Comparison of ENCODE assay signal across 26 cellular contexts in genomic region chr7:112533591-112533990, GRCh38. TPM values are rescaled to one million over a fixed set of nuclear protein-coding genes. Genes with fewer than 3 reads are reported as not detected.
A peak's percentile ranks its signal among the peaks of the same experiment; 100 is the strongest.
DNase-seq lines count a peak whose midpoint lies in the region; ATAC-seq, FAIRE-seq and TF ChIP-seq lines count a peak whose summit lies in the region.
"Had no signal": no experiment of that assay in that cellular context is flagged by ENCODE, and none has a peak within 500 bp of the region (broad histone marks: within the 10 kb centered on the region; RNA-seq: fewer than 3 reads in every experiment).

No MANE protein-coding gene starts in this region.

- H3K36me3 ChIP-seq in HepG2 (replicated peaks in 1 of 2; ENCODE audit: control insufficient read depth in 1 of 2, insufficient read depth in 2 of 2, low read length in 2 of 2) (no peaks in the 10 kb centered on the region), right lobe of liver (no peaks in the 10 kb centered on the region)
- H3K36me3 ChIP-seq: SJSA1 had no signal

- H3K27me3 Mint-ChIP-seq in T-helper 17 cell: peaks cover 30% of the 10 kb centered on the region

- H3K4me3 ChIP-seq in HepG2 (replicated peaks in 1 of 3; ENCODE audit: insufficient read depth in 1 of 3, low read depth in 2 of 3, low read length in 3 of 3): no peak overlapping the region
- H3K4me3 ChIP-seq in right lobe of liver: no peak overlapping the region
- H3K4me3 ChIP-seq in fibroblast of mammary gland (ENCODE audit: control insufficient read depth, low read depth, low read length): no peak overlapping the region
- H3K4me3 ChIP-seq: GM23248, SJSA1 had no signal

- no peaks in the 10 kb centered on the region for H3K4me1 ChIP-seq in HepG2 (ENCODE audit: insufficient read depth, low read length)
- no peaks in the 10 kb centered on the region for H3K4me1 ChIP-seq in right lobe of liver
- H3K4me1 ChIP-seq: SJSA1 had no signal

- no peaks in the 10 kb centered on the region for H3K79me2 ChIP-seq in HepG2 (ENCODE audit: insufficient read depth, low read length)

- TF ChIP-seq POLR2A in HepG2 (IDR thresholded peaks at IDR 0.05; ENCODE audit: insufficient read depth in 1 of 2, low read depth in 2 of 2, low read length in 2 of 2): no peak
- TF ChIP-seq POLR2A in right lobe of liver (IDR thresholded peaks at IDR 0.05): no peak

- intact Hi-C loops in HepG2 (cut with micrococcal nuclease; ENCODE audit: unreplicated experiment): no loop called here
- intact Hi-C loops in right lobe of liver (cut with DNase I): no loop called here

- 4% methylated on average over 2 of the region's 2 CpGs for WGBS in HepG2 (ENCODE audit: low lambda C conversion rate)
- WGBS in right lobe of liver (ENCODE audit: insufficient coverage, low coverage, low lambda C conversion rate, missing lambda C conversion rate): 62% methylated on average over 2 of the region's 2 CpGs

- H3K36me3 Mint-ChIP-seq in T-helper 17 cell (ENCODE audit: low read depth): no peaks in the 10 kb centered on the region

- TF ChIP-seq EP300 in HepG2 (IDR thresholded peaks at IDR 0.05; ENCODE audit: low read depth in 2 of 2, low read length in 2 of 2) (no peak), HepG2 (CRISPR knock-in tag; IDR thresholded peaks at IDR 0.05; ENCODE audit: borderline replicate concordance) (no peak)

- ATAC-seq in HepG2: no peak
- ATAC-seq in right lobe of liver: no peak
- no peak for ATAC-seq in GM19328 (IDR thresholded peaks at IDR 0.05; ENCODE audit: unreplicated experiment)
- ATAC-seq in T-helper 17 cell: no peak
- no peak for ATAC-seq in HG02938 (IDR thresholded peaks at IDR 0.05; ENCODE audit: unreplicated experiment)
- ATAC-seq: PC-3 had no signal

- no peak for FAIRE-seq in HepG2 (lab: Jason Lieb, UNC)
- FAIRE-seq: GM18507 had no signal

- peaks cover 0 to 10% of the 10 kb centered on the region in 2 experiments; a peak in 1 of 5 replicates for H3K27me3 ChIP-seq in HepG2 (ENCODE audit: control insufficient read depth in 1 of 2, insufficient read depth in 2 of 2, low read length in 2 of 2)
- H3K27me3 ChIP-seq in right lobe of liver: no peaks in the 10 kb centered on the region
- H3K27me3 ChIP-seq: SJSA1 had no signal

- no TSS peak for BruUV-seq in HepG2 (replicated peaks; lab: Mats Ljungman, UMichigan)

- in situ Hi-C loops in HepG2 (cut with HindIII; ENCODE audit: extremely low pct_ligation_motif_present, low pct_unique_long_range_greater_than_20kb): loop anchor here (25.0 kb wide), 2 partner anchors 879 to 1179 kb away; no protein-coding TSS in a partner anchor

- DNase-seq in HepG2 (ENCODE audit: low spot score) (no peak), right lobe of liver (no peak), RPMI7951 (ENCODE audit: low read depth) (peak; percentile 16), fibroblast of mammary gland (ENCODE audit: low read depth) (peak; percentile 5), T-helper 17 cell (no peak), ecto neural progenitor cell (ENCODE audit: low spot score) (no peak)
- DNase-seq: 8988T, Calu3, DMS79 treated with DMSO at 0.1 percent for 48 hours, GM23248, H7, Karpas-422, MV-4-11, NCI-H1105, NCI-H1436 treated with DMSO at 0.1 percent for 48 hours, NCI-H187 treated with DMSO at 0.1 percent for 48 hours, NCI-H2107, NCI-H524, NCI-H748 treated with DMSO at 0.1 percent for 48 hours, PC-3, Right ventricle myocardium superior, RPMI8226 had no signal

- H3K27ac Mint-ChIP-seq in T-helper 17 cell: no peak overlapping the region

- CTCF ChIA-PET in HepG2 (lab: Yijun Ruan, JAX; ENCODE audit: low intra/inter-chr PET ratio, low total read pairs): no interaction called here

- no peak overlapping the region for H2AFZ ChIP-seq in HepG2 (ENCODE audit: low read length)
- H2AFZ ChIP-seq: GM23248 had no signal

- H3K9ac ChIP-seq in HepG2 (ENCODE audit: insufficient read depth, low read depth, low read length): no peak overlapping the region
- H3K9ac ChIP-seq: GM23248 had no signal

- no peaks in the 10 kb centered on the region for H4K20me1 ChIP-seq in HepG2 (ENCODE audit: insufficient read depth, low read length)

- no peak for TF ChIP-seq CTCF in HepG2 (CRISPR knock-in tag; IDR thresholded peaks at IDR 0.05)
- TF ChIP-seq CTCF in right lobe of liver (IDR thresholded peaks at IDR 0.05): no peak
- no peak for TF ChIP-seq CTCF in fibroblast of mammary gland (conservative IDR thresholded peaks at IDR 0.05; ENCODE audit: control insufficient read depth, insufficient read depth, low read depth, low read length)

- no peak overlapping the region for H3K27ac ChIP-seq in HepG2 (ENCODE audit: extremely low read length, insufficient read depth, low read length)
- no peak overlapping the region for H3K27ac ChIP-seq in right lobe of liver
- H3K27ac ChIP-seq: GM23248, SJSA1 had no signal

- H3K4me2 ChIP-seq in HepG2 (ENCODE audit: low read depth, low read length): no peak overlapping the region

- no peaks in the 10 kb centered on the region for H3K4me1 Mint-ChIP-seq in T-helper 17 cell

- TF ChIP-seq RAD21 in HepG2 (CRISPR knock-in tag; IDR thresholded peaks at IDR 0.05): no peak

- POLR2A ChIA-PET in HepG2 (lab: Yijun Ruan, JAX): no interaction called here

- no peak overlapping the region for H3K4me3 Mint-ChIP-seq in T-helper 17 cell

- no peaks in the 10 kb centered on the region for H3K9me3 ChIP-seq in HepG2 (ENCODE audit: low read length)
- no peaks in the 10 kb centered on the region for H3K9me3 ChIP-seq in right lobe of liver
- no peaks in the 10 kb centered on the region for H3K9me3 ChIP-seq in T-helper 17 cell (ENCODE audit: control insufficient read depth, low read length, poor library complexity, severe bottlenecking)
- H3K9me3 ChIP-seq: SJSA1 had no signal

TF ChIP-seq in HepG2, 621 proteins besides CTCF, POLR2A, EP300 and RAD21:
- TF ChIP-seq ZNF7 (CRISPR knock-in tag; IDR thresholded peaks at IDR 0.05): peak; percentile 77
- TF ChIP-seq BCL6 (CRISPR knock-in tag; IDR thresholded peaks at IDR 0.05): no peak
- TF ChIP-seq MED13 (CRISPR knock-in tag; IDR thresholded peaks at IDR 0.05): no peak
- TF ChIP-seq, protein P1, sequence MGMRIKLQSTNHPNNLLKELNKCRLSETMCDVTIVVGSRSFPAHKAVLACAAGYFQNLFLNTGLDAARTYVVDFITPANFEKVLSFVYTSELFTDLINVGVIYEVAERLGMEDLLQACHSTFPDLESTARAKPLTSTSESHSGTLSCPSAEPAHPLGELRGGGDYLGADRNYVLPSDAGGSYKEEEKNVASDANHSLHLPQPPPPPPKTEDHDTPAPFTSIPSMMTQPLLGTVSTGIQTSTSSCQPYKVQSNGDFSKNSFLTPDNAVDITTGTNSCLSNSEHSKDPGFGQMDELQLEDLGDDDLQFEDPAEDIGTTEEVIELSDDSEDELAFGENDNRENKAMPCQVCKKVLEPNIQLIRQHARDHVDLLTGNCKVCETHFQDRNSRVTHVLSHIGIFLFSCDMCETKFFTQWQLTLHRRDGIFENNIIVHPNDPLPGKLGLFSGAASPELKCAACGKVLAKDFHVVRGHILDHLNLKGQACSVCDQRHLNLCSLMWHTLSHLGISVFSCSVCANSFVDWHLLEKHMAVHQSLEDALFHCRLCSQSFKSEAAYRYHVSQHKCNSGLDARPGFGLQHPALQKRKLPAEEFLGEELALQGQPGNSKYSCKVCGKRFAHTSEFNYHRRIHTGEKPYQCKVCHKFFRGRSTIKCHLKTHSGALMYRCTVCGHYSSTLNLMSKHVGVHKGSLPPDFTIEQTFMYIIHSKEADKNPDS (CRISPR knock-in tag; IDR thresholded peaks at IDR 0.05): no peak
TF ChIP-seq in HepG2: peak in this region for 1.

RNA-seq across cellular contexts. Expression of gene LSMEM1, which starts 52.8 kb away (rescaled TPM):
- 0.62 and 1.2 TPM in 2 replicates for total RNA-seq in HepG2 (2016; rRNA removed; fragmentation: Illumina TruSeq; extraction: Trizol)
- total RNA-seq in HepG2 (2016; cell fraction: cytosol; rRNA removed; fragmentation: Illumina TruSeq; extraction: Trizol; ENCODE audit: low read depth): 0.10 and 0.26 TPM in 2 replicates
- 0.49 and 1.2 TPM in 2 replicates for total RNA-seq in HepG2 (2016; cell fraction: insoluble cytoplasmic fraction; rRNA removed; fragmentation: Illumina TruSeq; extraction: Trizol)
- 0.28 and 0.83 TPM in 2 replicates for total RNA-seq in HepG2 (2016; cell fraction: membrane; rRNA removed; fragmentation: Illumina TruSeq; extraction: Trizol)
- total RNA-seq in HepG2 (2016; cell fraction: nucleus; rRNA removed; fragmentation: Illumina TruSeq; extraction: Trizol): 2.8 and 3.6 TPM in 2 replicates
- 1.3 and 1.4 TPM in 2 replicates for polyA plus RNA-seq in HepG2 (2011; rRNA removed)
- polyA plus RNA-seq in HepG2 (2011; cell fraction: cytosol; rRNA removed): 0.09 and 0.18 TPM in 2 replicates
- 2.3 and 3.4 TPM in 2 replicates for polyA plus RNA-seq in HepG2 (2011; cell fraction: nucleus; rRNA removed)
- polyA plus RNA-seq in HepG2 (2012): 0.97 and 2.1 TPM in 2 replicates
- 0.11 and 0.19 TPM in 2 replicates for polyA plus RNA-seq in HepG2 (2016; cell fraction: cytosol; fragmentation: Illumina TruSeq; extraction: Trizol; ENCODE audit: low read depth)
- polyA plus RNA-seq in HepG2 (2016; cell fraction: insoluble cytoplasmic fraction; fragmentation: Illumina TruSeq; extraction: Trizol; ENCODE audit: low read depth): 0.66 and 1.6 TPM in 2 replicates
- polyA plus RNA-seq in HepG2 (2016; cell fraction: membrane; fragmentation: Illumina TruSeq; extraction: Trizol; ENCODE audit: low read depth): 0.25 and 0.36 TPM in 2 replicates
- 10.1 and 12.3 TPM in 2 replicates for polyA plus RNA-seq in HepG2 (2016; cell fraction: nucleus; fragmentation: Illumina TruSeq; extraction: Trizol; ENCODE audit: insufficient read depth, low read depth)
- 0.49 TPM in 1 of 2 replicates, not detected in the other for polyA minus RNA-seq in HepG2 (2011; rRNA and poly(A)+ RNA removed; ENCODE audit: low replicate concordance)
- polyA minus RNA-seq in HepG2 (2011; cell fraction: cytosol; rRNA and poly(A)+ RNA removed): not detected in 2 replicates
- polyA minus RNA-seq in HepG2 (2011; cell fraction: nucleus; rRNA and poly(A)+ RNA removed): 5.8 and 6.1 TPM in 2 replicates
- total RNA-seq in right lobe of liver: 1 to 10 TPM in 5 of 6 experiments, under 1 TPM in 1; 0.81 to 5.0 (median 2.4) TPM
- 0.20 and 0.96 TPM in 2 replicates for total RNA-seq in RPMI7951 (2014; rRNA removed; shearing (Covaris generic))
- total RNA-seq in T-helper 17 cell: 1 to 10 TPM; 7.5 to 8.9 TPM
- total RNA-seq: GM23248 had no signal

Comparison
In these comparisons a context has a peak if more than half of its experiments do, and no peak if none do; other contexts are left out.
1. DNase-seq: peak in RPMI7951 (single experiment) and fibroblast of mammary gland (single experiment); none in HepG2 (single experiment), right lobe of liver (0 of 3), T-helper 17 cell (0 of 3) and ecto neural progenitor cell (single experiment).